9 cellular contexts compared by ENCODE assay signal in the genomic region with DNA sequence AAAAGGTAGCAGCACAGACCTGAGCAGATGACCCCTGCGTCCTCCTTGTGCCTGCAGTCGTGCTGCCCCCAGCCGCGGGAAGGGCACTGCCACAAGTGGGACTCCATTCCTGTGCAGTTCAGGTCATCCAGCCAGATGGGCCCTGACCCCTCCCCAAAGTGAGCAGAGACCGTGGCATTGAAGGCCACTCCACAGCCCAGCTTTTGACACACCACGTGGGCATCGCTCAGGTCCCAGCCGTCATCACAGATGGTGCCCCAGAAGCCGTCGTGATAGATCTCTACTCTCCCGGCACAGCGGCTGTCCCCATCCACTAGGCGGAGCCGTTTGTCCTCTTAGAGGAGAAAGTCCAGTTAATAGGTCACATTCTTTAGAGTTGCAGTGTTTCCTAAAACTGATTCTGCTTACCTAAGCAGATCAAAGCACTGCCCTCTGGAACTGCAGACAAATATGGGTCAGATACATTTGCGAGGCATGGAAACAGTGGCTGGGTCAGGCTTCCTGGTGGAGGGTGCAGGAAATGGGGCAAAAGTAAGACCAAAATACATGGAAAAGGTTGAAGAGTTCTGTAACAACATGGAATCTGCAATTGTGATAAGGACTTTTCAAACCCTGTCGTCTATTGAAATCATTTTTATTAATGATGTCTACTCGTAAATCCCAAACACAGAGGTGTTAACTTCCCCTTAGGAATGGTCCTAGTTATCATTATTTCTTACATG.
DNase-seq lines count a peak whose midpoint lies in the region; ATAC-seq, FAIRE-seq and TF ChIP-seq lines count a peak whose summit lies in the region.
"Had no signal": no experiment of that assay in that cellular context is flagged by ENCODE, and none has a peak within 500 bp of the region (broad histone marks: within the 10 kb centered on the region; RNA-seq: fewer than 3 reads in every experiment).

No MANE protein-coding gene starts in this region.

- peak overlapping the region; percentile 11 for H3K56ac ChIP-seq in mesendoderm (ENCODE audit: low read length)

- no peak overlapping the region for H3K27ac ChIP-seq in A549
- H3K27ac ChIP-seq in mesendoderm (ENCODE audit: low read depth, low read length) = no peak overlapping the region
- H3K27ac ChIP-seq: breast epithelium had no signal

- peaks cover 11% of the 10 kb centered on the region for H3K4me1 Mint-ChIP-seq in MCF 10A (ENCODE audit: insufficient read depth, unreplicated experiment)

- no peak overlapping the region for H2BK5ac ChIP-seq in mesendoderm (ENCODE audit: low read length)

- H3K9me3 ChIP-seq in A549 = no peaks in the 10 kb centered on the region
- H3K9me3 ChIP-seq: breast epithelium had no signal

- POLR2A ChIA-PET in A549 (lab: Yijun Ruan, JAX) = no interaction called here
- POLR2A ChIA-PET in MCF 10A (lab: Yijun Ruan, JAX) = interaction anchor here (0.8 kb wide), 1 partner anchor 15 kb away, joined by 3 read pairs; no protein-coding TSS in a partner anchor

- H3K18ac ChIP-seq in mesendoderm (ENCODE audit: low read length) = no peak overlapping the region

- no peak overlapping the region for H3K27ac Mint-ChIP-seq in MCF 10A (ENCODE audit: low read depth, unreplicated experiment)

- H4K5ac ChIP-seq in mesendoderm (ENCODE audit: low read length) = no peak overlapping the region

- FAIRE-seq in A549 (lab: Jason Lieb, UNC) = no peak

- 37% methylated on average over 17 of the region's 17 CpGs for WGBS in A549 (ENCODE audit: missing lambda C conversion rate)
- whole genome bisulfite sequencing in mesendoderm (ENCODE audit: extremely low coverage, insufficient coverage, low lambda C conversion rate) = no CpG with 5 or more reads among the region's 17 CpGs

- no peak for TF ChIP-seq POLR2A in A549 (IDR thresholded peaks at IDR 0.05; ENCODE audit: low read length)

- no peak overlapping the region for H3K4me2 ChIP-seq in A549
- no peak overlapping the region for H3K4me2 ChIP-seq in mesendoderm (ENCODE audit: low read length)

- TF ChIP-seq EP300 in A549 (IDR thresholded peaks at IDR 0.05) = no peak

- H4K8ac ChIP-seq in mesendoderm (ENCODE audit: low read depth, low read length) = no peak overlapping the region

- H3K4me1 ChIP-seq in A549 = no peaks in the 10 kb centered on the region
- no peaks in the 10 kb centered on the region for H3K4me1 ChIP-seq in mesendoderm (ENCODE audit: control insufficient read depth, low read depth, low read length)
- H3K4me1 ChIP-seq: breast epithelium had no signal

- no peak overlapping the region for H3K4me3 Mint-ChIP-seq in MCF 10A (ENCODE audit: unreplicated experiment)

- no peaks in the 10 kb centered on the region for H3K79me2 ChIP-seq in mesendoderm (ENCODE audit: control insufficient read depth, insufficient read depth, low read length)

- no peak overlapping the region for H2BK15ac ChIP-seq in mesendoderm (replicated peaks; ENCODE audit: low read depth)

- no TSS peak for BruUV-seq in MCF 10A (replicated peaks; lab: Mats Ljungman, UMichigan)

- H3K27me3 Mint-ChIP-seq in MCF 10A (ENCODE audit: insufficient read depth, unreplicated experiment) = no peaks in the 10 kb centered on the region

- no peak overlapping the region for H3K4ac ChIP-seq in mesendoderm (ENCODE audit: low read depth, low read length)

- H3K79me1 ChIP-seq in mesendoderm (ENCODE audit: low read length) = no peaks in the 10 kb centered on the region

- H3K23ac ChIP-seq in mesendoderm (ENCODE audit: low read length) = no peak overlapping the region

- no peaks in the 10 kb centered on the region for H3K27me3 ChIP-seq in GM06990 (replicated peaks; ENCODE audit: control insufficient read depth, insufficient read depth, low read length)
- no peaks in the 10 kb centered on the region for H3K27me3 ChIP-seq in mesendoderm (ENCODE audit: insufficient read depth, low read length, poor library complexity)
- H3K27me3 ChIP-seq: breast epithelium had no signal

- TF ChIP-seq RAD21 in A549 (conservative IDR thresholded peaks at IDR 0.05 in 1 of 2, IDR thresholded peaks at IDR 0.05 in 1 of 2) = peak; percentile 70 to 87

- H3K36me3 ChIP-seq in GM06990 (ENCODE audit: control insufficient read depth, insufficient read depth, low read length) = no peaks in the 10 kb centered on the region
- no peaks in the 10 kb centered on the region for H3K36me3 ChIP-seq in mesendoderm (ENCODE audit: control insufficient read depth, insufficient read depth, low read length)
- H3K36me3 ChIP-seq: breast epithelium had no signal

- TF ChIP-seq CTCF in A549 (IDR thresholded peaks at IDR 0.05) = peak; percentile 60
- peak; percentile 70 for TF ChIP-seq CTCF in GM06990 (IDR thresholded peaks at IDR 0.05; ENCODE audit: insufficient read depth, low read length, poor library complexity, severe bottlenecking)
- TF ChIP-seq CTCF in MCF 10A (IDR thresholded peaks at IDR 0.05; ENCODE audit: unreplicated experiment) = peak; percentile 32

- CTCF ChIA-PET in A549 (lab: Yijun Ruan, JAX) (interaction anchor here (1.2 to 1.4 kb wide), 2 partner anchors 85 to 86 kb away, joined by 3 to 10 read pairs; no protein-coding TSS in a partner anchor), MCF 10A (lab: Yijun Ruan, JAX) (interaction anchor here (1.3 kb wide), 1 partner anchor 86 kb away, joined by 3 read pairs; no protein-coding TSS in a partner anchor)

- no peak overlapping the region for H2AK5ac ChIP-seq in mesendoderm (ENCODE audit: low read length)

- no peaks in the 10 kb centered on the region for H3K36me3 Mint-ChIP-seq in MCF 10A (ENCODE audit: insufficient read depth, unreplicated experiment)

- peak; percentile 88 to 95 for ATAC-seq in A549
- ATAC-seq in HG03095 (IDR thresholded peaks at IDR 0.05; ENCODE audit: unreplicated experiment) = no peak
- no peak for ATAC-seq in HG03378 (IDR thresholded peaks at IDR 0.05; ENCODE audit: unreplicated experiment)

- DNase-seq in A549 (ENCODE audit: low read depth in 1 of 2, low spot score in 1 of 2) (peak; percentile 56 to 60), GM06990 (ENCODE audit: extremely low read depth, insufficient read length) (peak; percentile 1), NCI-H460 (ENCODE audit: extremely low read depth, low read depth) (peak; percentile 61), MCF 10A (ENCODE audit: unreplicated experiment) (peak; percentile 72), mesendoderm (peak; percentile 85), NCI-H1092 treated with DMSO at 0.1 percent for 48 hours (lab: John Stamatoyannopoulos, UW) (no peak)

- H2BK120ac ChIP-seq in mesendoderm (ENCODE audit: low read depth, low read length) = no peak overlapping the region

- H3K4me3 ChIP-seq in A549 (no peak overlapping the region), GM06990 (replicated peaks; ENCODE audit: low read depth, low read length) (no peak overlapping the region), mesendoderm (ENCODE audit: low read length) (no peak overlapping the region)
- H3K4me3 ChIP-seq: breast epithelium had no signal

- H3K9ac ChIP-seq in mesendoderm (ENCODE audit: low read length) = no peak overlapping the region

- intact Hi-C loops in MCF 10A (cut with micrococcal nuclease) = loop anchor here (1.0 kb wide), 1 partner anchor 86 kb away; no protein-coding TSS in a partner anchor

- H3K9me3 Mint-ChIP-seq in MCF 10A (ENCODE audit: unreplicated experiment) = no peaks in the 10 kb centered on the region

TF ChIP-seq in A549, 52 proteins besides CTCF, POLR2A, EP300 and RAD21:
- no peak for TF ChIP-seq RNF2 (IDR thresholded peaks at IDR 0.05; ENCODE audit: borderline replicate concordance, low read depth)
- TF ChIP-seq MAFK (IDR thresholded peaks at IDR 0.05; ENCODE audit: partially characterized antibody) = peak; percentile 87
- no peak for TF ChIP-seq HOXB5 (CRISPR knock-in tag; IDR thresholded peaks at IDR 0.05)
- peak; percentile 70 for TF ChIP-seq SMC3 (IDR thresholded peaks at IDR 0.05)

Comparison
In these comparisons a context has a peak if more than half of its experiments do, and no peak if none do; other contexts are left out.
1. ATAC-seq: peak in A549 (2 of 2); none in HG03095 (single experiment) and HG03378 (single experiment).
2. Peak in every context shown above with its lines, with median percentiles within 50 percentile points of each other: CTCF ChIP-seq.